8 cellular contexts compared by ENCODE assay signal in the genomic region with DNA sequence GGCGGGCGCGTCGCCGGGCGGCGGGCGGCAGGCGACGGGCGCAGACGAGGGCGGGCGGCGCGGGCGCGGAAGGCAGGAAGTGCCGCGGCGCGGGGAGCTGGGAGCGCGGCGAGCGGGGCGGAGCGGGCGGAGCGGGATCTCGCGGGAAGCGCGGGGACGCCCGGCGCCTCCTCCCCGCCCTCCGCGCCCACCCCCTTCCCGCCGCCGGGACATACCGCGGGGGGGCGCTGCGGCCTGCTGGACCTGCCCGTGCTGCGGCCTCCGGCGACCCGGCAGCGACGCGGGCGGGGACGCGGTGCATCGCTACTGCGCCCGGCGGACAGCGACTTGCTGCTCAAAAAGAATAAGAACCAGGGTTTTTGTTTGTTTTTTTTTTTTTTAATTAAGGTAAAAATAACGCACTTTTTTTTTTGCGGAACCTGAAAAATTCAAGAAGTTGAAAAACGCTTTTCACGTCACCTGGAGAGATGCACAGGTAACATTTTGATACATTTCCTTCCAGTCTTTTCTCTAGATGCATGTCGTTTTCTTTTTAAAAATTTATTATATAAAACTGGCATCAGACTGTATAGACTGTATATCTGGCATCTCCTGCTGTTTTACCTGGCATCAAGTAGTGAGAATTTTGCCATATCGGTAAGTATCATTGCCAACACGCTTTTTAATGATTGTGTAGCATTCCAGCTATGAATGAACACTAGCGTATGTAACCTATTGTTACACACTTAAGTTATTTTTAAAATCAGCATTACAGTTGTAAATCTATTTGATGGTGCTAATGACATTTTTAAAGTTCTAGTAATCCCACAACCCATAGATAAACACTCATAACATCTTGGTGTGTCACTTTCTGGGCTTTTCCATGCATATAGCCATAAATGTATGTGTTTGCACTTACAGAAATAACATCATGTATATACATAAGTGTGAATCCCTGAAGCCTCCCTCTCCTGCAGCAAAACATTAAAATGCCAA. TPM values are rescaled to one million over a fixed set of nuclear protein-coding genes. Genes with fewer than 3 reads are reported as not detected.
DNase-seq lines count a peak whose midpoint lies in the region; ATAC-seq and TF ChIP-seq lines count a peak whose summit lies in the region.

CENPB (minus strand) TSS at position 76 of the 975 bp plus-strand sequence. CDS start 257 bp downstream, outside the sequence.

- peak; percentile 81 for ATAC-seq in HG02571 (IDR thresholded peaks at IDR 0.05; ENCODE audit: unreplicated experiment)
- peak; percentile 88 to 93 (median 91) for ATAC-seq in T-cell (replicated peaks in 1 of 4)
- ATAC-seq in left cardiac atrium = peak; percentile 91 to 93
- peak; percentile 97 for ATAC-seq in upper lobe of right lung

- H3K4me3 ChIP-seq in GM12865 (ENCODE audit: low read depth, low read length) (peak within 1 kb of the TSS; percentile 82), adrenal gland (peak within 1 kb of the TSS in 3 of 4 donors; percentile 34 to 74 (median 36)), upper lobe of right lung (peak within 1 kb of the TSS; percentile 73)

- H3K27ac ChIP-seq in adrenal gland (peak within 1 kb of the TSS; percentile 27 to 86 (median 80)), upper lobe of right lung (peak within 1 kb of the TSS; percentile 84)

- intact Hi-C loops in adrenal gland (cut with DNase I) (loop anchor here in 1 of 2 donors (2.0 kb wide), 1 partner anchor 32 kb away; no protein-coding TSS in a partner anchor), left cardiac atrium (cut with DNase I) (loop anchor here in 1 of 2 donors (1.0 to 10.0 kb wide), 2 partner anchors 33 to 58 kb away; partner anchors contain the start of genes AP5S1 and MAVS), upper lobe of right lung (cut with DNase I) (loop anchor here (5.0 kb wide), 1 partner anchor 35 kb away; the partner anchor contains the start of gene AP5S1)

- H3K4me1 ChIP-seq in adrenal gland (replicated peaks in 1 of 2) (peaks cover 18 to 39% of the 10 kb centered on the region in 2 donors), upper lobe of right lung (peaks cover 23% of the 10 kb centered on the region)

- no peaks in the 10 kb centered on the region for H3K9me3 Mint-ChIP-seq in T-cell
- no peaks in the 10 kb centered on the region for H3K9me3 Mint-ChIP-seq in progenitor cell of endocrine pancreas (ENCODE audit: low read depth)

- H3K27ac Mint-ChIP-seq in T-cell = peak within 1 kb of the TSS; percentile 80 to 86
- peak within 1 kb of the TSS; percentile 83 for H3K27ac Mint-ChIP-seq in progenitor cell of endocrine pancreas

- H3K36me3 ChIP-seq in adrenal gland (replicated peaks in 1 of 2) (no peaks in the 10 kb centered on the region), upper lobe of right lung (peaks cover 7% of the 10 kb centered on the region)

- CTCF ChIA-PET in T-cell (lab: Charles Lee) = interaction anchor here (1.0 to 2.5 kb wide), 9 partner anchors 9 to 68 kb away, joined by 3 to 13 read pairs (median 3); partner anchors contain the start of genes ADISSP (in 1 of the 2), AP5S1 (in 1 of the 2) and CDC25B (in 1 of the 2)

- peak; percentile 94 for DNase-seq in GM12865 (ENCODE audit: low read depth)
- DNase-seq in NCI-H1092 treated with DMSO at 0.1 percent for 48 hours (lab: John Stamatoyannopoulos, UW) = peak; percentile 81
- DNase-seq in T-cell = peak; percentile 67 to 94 (median 80)
- DNase-seq in adrenal gland = peak; percentile 86 to 93 (median 90)
- peak; percentile 91 for DNase-seq in left cardiac atrium
- DNase-seq in progenitor cell of endocrine pancreas (ENCODE audit: low spot score, unreplicated experiment) = peak; percentile 91
- peak; percentile 95 for DNase-seq in upper lobe of right lung

- TF ChIP-seq CTCF in GM12865 (IDR thresholded peaks at IDR 0.05; ENCODE audit: insufficient read depth, low read depth, low read length, missing control alignments) = peak; percentile 80
- TF ChIP-seq CTCF in adrenal gland (IDR thresholded peaks at IDR 0.05) = peak; percentile 30 to 87 (median 58)
- peak; percentile 86 for TF ChIP-seq CTCF in progenitor cell of endocrine pancreas (IDR thresholded peaks at IDR 0.05; ENCODE audit: unreplicated experiment)
- peak; percentile 80 for TF ChIP-seq CTCF in upper lobe of right lung (IDR thresholded peaks at IDR 0.05)

- WGBS in adrenal gland, 4 donors = 3 to 8% (median 6%) methylated on average over 24 to 71 of the region's 71 CpGs

- no peaks in the 10 kb centered on the region for H3K27me3 Mint-ChIP-seq in T-cell
- H3K27me3 Mint-ChIP-seq in progenitor cell of endocrine pancreas = peaks cover 11% of the 10 kb centered on the region

- H3K4me3 Mint-ChIP-seq in T-cell = peak within 1 kb of the TSS; percentile 70 to 86 (median 75)
- H3K4me3 Mint-ChIP-seq in progenitor cell of endocrine pancreas (ENCODE audit: low read depth) = peak within 1 kb of the TSS; percentile 80

- H3K27me3 ChIP-seq in adrenal gland = no peaks in the 10 kb centered on the region
- H3K27me3 ChIP-seq in upper lobe of right lung = no peaks in the 10 kb centered on the region

- POLR2A ChIA-PET in T-cell (lab: Charles Lee) = interaction anchor here (0.5 to 0.6 kb wide), 3 partner anchors 24 to 63 kb away, joined by 3 to 7 read pairs (median 4); no protein-coding TSS in a partner anchor

- H3K36me3 Mint-ChIP-seq in T-cell (peaks cover 4% of the 10 kb centered on the region), progenitor cell of endocrine pancreas (ENCODE audit: insufficient read depth) (peaks cover 4% of the 10 kb centered on the region)

- H3K4me1 Mint-ChIP-seq in T-cell (peaks cover 30 to 45% (median 40%) of the 10 kb centered on the region in 3 donors), progenitor cell of endocrine pancreas (ENCODE audit: low read depth) (peaks cover 10% of the 10 kb centered on the region)

- H3K9me3 ChIP-seq in adrenal gland (replicated peaks in 1 of 3) (no peaks in the 10 kb centered on the region), upper lobe of right lung (no peaks in the 10 kb centered on the region)

- no peak for TF ChIP-seq POLR2A in adrenal gland (IDR thresholded peaks at IDR 0.05)

RNA-seq across cellular contexts. Expression of gene CENPB, which starts in this region (rescaled TPM):
- total RNA-seq in T-cell = 10 to 100 TPM; 37.0 to 79.0 (median 60.8) TPM
- total RNA-seq in adrenal gland = 100 to 1,000 TPM in 4 of 8 donors, 10 to 100 TPM in 4; 54.4 to 112 (median 102) TPM
- polyA plus RNA-seq in adrenal gland = 10 to 100 TPM; 25.8 to 54.8 (median 41.8) TPM
- 10 to 100 TPM; 70.8 to 93.6 TPM for total RNA-seq in left cardiac atrium
- total RNA-seq in progenitor cell of endocrine pancreas = 49.6 and 53.8 TPM in 2 replicates
- total RNA-seq in upper lobe of right lung = 94.6 TPM

Comparison
In these comparisons a context has a peak if more than half of its experiments do, and no peak if none do; other contexts are left out.
1. Peak in every context shown above with its lines: DNase-seq, ATAC-seq, H3K4me3 ChIP-seq and H3K27ac ChIP-seq.